9 cellular contexts compared by ENCODE assay signal in genomic region chr2:240962371-240963064, GRCh38. TPM values are rescaled to one million over a fixed set of nuclear protein-coding genes. Genes with fewer than 3 reads are reported as not detected.
DNase-seq lines count a peak whose midpoint lies in the region; ATAC-seq and TF ChIP-seq lines count a peak whose summit lies in the region.
"Had no signal": no experiment of that assay in that cellular context is flagged by ENCODE, and none has a peak within 500 bp of the region (broad histone marks: within the 10 kb centered on the region; RNA-seq: fewer than 3 reads in every experiment).

No MANE protein-coding gene starts in this region.

- no peaks in the 10 kb centered on the region for H3K36me3 ChIP-seq in BLaER1
- no peaks in the 10 kb centered on the region for H3K36me3 ChIP-seq in RWPE2 (ENCODE audit: low read depth)
- no peaks in the 10 kb centered on the region for H3K36me3 ChIP-seq in neuron (ENCODE audit: insufficient read depth, low read length)

- TF ChIP-seq CTCF in RWPE2 (IDR thresholded peaks at IDR 0.05; ENCODE audit: poor library complexity, severe bottlenecking), result no peak
- no peak for TF ChIP-seq CTCF in fibroblast of villous mesenchyme (IDR thresholded peaks at IDR 0.05; ENCODE audit: insufficient read depth, low read depth, low read length)

- no peak overlapping the region for H3K9ac ChIP-seq in BLaER1

- no peak for ATAC-seq in RWPE2 (ENCODE audit: low read depth)
- ATAC-seq in HG02571 (IDR thresholded peaks at IDR 0.05; ENCODE audit: unreplicated experiment), result no peak
- no peak for ATAC-seq in GM21825 (IDR thresholded peaks at IDR 0.05; ENCODE audit: unreplicated experiment)

- H3K9me3 ChIP-seq in BLaER1 (no peaks in the 10 kb centered on the region), RWPE2 (ENCODE audit: severe bottlenecking) (no peaks in the 10 kb centered on the region), neuron (ENCODE audit: low read length) (no peaks in the 10 kb centered on the region)

- no peaks in the 10 kb centered on the region for H4K20me1 ChIP-seq in BLaER1

- peak overlapping the region; percentile 74 for H3K27ac ChIP-seq in BLaER1
- H3K27ac ChIP-seq in RWPE2 (ENCODE audit: poor library complexity, severe bottlenecking), result no peak overlapping the region

- H3K4me3 ChIP-seq in BLaER1 (no peak overlapping the region), RWPE2 (ENCODE audit: severe bottlenecking) (no peak overlapping the region), fibroblast of villous mesenchyme (ENCODE audit: low read depth, low read length) (no peak overlapping the region), neuron (ENCODE audit: low read length) (peak overlapping the region; percentile 11)

- peak overlapping the region; percentile 75 for H3K4me2 ChIP-seq in BLaER1

- H3K27me3 ChIP-seq in BLaER1, result no peaks in the 10 kb centered on the region
- no peaks in the 10 kb centered on the region for H3K27me3 ChIP-seq in RWPE2 (ENCODE audit: insufficient read depth, poor library complexity, severe bottlenecking)
- H3K27me3 ChIP-seq in neuron (ENCODE audit: insufficient read depth, low read length), result no peaks in the 10 kb centered on the region

- DNase-seq in RWPE2 (ENCODE audit: low spot score), result peak; percentile 26
- DNase-seq in fibroblast of villous mesenchyme (ENCODE audit: low read depth), result peak; percentile 88
- DNase-seq in HCEC 1CT, result no peak
- DNase-seq in activated naive CD4-positive, alpha-beta T cell (lab: John Stamatoyannopoulos, UW), result no peak
- DNase-seq: NCI-H187 treated with DMSO at 0.1 percent for 48 hours had no signal

- H2AFZ ChIP-seq in neuron (ENCODE audit: low read depth, low read length), result peak overlapping the region; percentile 76

- H3K4me1 ChIP-seq in BLaER1 (peaks cover 75% of the 10 kb centered on the region), RWPE2 (ENCODE audit: insufficient read depth, poor library complexity, severe bottlenecking) (no peaks in the 10 kb centered on the region), neuron (ENCODE audit: insufficient read depth, low read length) (peaks cover 32% of the 10 kb centered on the region)

RNA-seq across cellular contexts. Expression of gene SNED1, which starts 35.9 kb away (rescaled TPM):
- total RNA-seq in fibroblast of villous mesenchyme, result 5.5 and 6.5 TPM in 2 replicates

RNA-seq across cellular contexts. Expression of gene CROCC2, which starts 56.4 kb away (rescaled TPM):
- not detected in 2 replicates for total RNA-seq in fibroblast of villous mesenchyme

Comparison
In these comparisons a context has a peak if more than half of its experiments do, and no peak if none do; other contexts are left out.
1. DNase-seq: peak in RWPE2 (single experiment) and fibroblast of villous mesenchyme (single experiment); none in HCEC 1CT (single experiment) and activated naive CD4-positive, alpha-beta T cell (0 of 4).